In the genomic region with DNA sequence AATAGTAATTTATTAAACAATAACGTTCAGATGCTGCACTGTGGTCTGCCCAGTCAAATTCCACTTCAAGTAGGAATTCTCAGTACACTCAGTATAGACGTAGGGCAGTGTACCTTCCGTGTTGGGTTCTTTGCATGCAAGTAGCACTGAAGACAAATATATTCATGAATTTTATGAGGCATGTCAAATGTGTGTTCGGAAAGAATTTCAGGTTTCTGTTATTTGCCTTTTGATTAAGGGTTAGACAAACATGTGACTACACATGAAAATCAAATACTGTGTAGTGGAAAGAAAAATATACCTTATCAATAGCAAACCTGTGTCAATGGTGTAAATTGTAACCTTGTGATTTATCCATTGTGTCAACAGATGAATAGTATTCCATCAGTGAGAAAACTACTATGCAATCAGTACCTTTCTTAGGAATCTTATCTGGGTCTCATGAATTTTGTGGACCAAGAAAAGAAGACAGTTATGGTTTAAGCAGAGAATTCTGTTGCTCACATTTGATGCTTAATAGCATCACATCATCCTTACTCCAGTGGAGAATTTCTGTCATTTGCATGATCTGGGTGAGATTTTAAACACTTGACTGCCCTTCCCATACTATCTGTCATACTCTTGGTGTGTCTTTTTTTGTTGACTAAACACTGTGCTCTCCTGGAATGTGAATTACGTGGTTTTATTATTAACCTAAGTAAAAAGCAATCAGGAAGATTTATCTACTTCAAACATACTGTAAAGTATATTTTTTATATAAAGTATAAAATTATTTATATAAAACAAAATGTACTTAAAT, we compare ENCODE assay signal across 16 cellular contexts.
"Had no signal": no experiment of that assay in that cellular context is flagged by ENCODE, and none has a peak within 500 bp of the region (broad histone marks: within the 10 kb centered on the region; RNA-seq: fewer than 3 reads in every experiment).

No MANE protein-coding gene starts in this region.

- H3K4me3 Mint-ChIP-seq: immature natural killer cell, nephron had no signal

- H3K27ac Mint-ChIP-seq: activated naive CD4-positive, alpha-beta T cell treated with anti-CD3 and anti-CD28 coated beads, Interleukin-2, amount 50 U/mL, for 72 hours; immature natural killer cell had no signal

- H3K4me1 Mint-ChIP-seq: immature natural killer cell had no signal

- ATAC-seq: activated naive CD4-positive, alpha-beta T cell treated with anti-CD3 and anti-CD28 coated beads, Interleukin-2, amount 50 U/mL, for 72 hours; body of pancreas; esophagus mucosa; left ventricle myocardium superior had no signal

- H3K9me3 ChIP-seq: body of pancreas, upper lobe of left lung had no signal

- DNase-seq: activated CD4-positive, alpha-beta T cell treated with anti-CD3 and anti-CD28 coated beads, Interleukin-2, amount 50 U/mL, for 4 hours; activated effector memory CD4-positive, alpha-beta T cell treated with Interleukin-2 at 50 U/mL for 16 hours; activated T-cell treated with anti-CD3 and anti-CD28 coated beads, Interleukin-2, amount 50 U/mL, for 1 hour; amniotic stem cell; body of pancreas; glutamatergic neuron; immature natural killer cell; left ventricle myocardium superior; mesenchymal stem cell; stimulated activated CD4-positive, alpha-beta T cell treated with anti-CD3 and anti-CD28 coated beads, Interleukin-12 subunit alpha, Interleukin-12 subunit beta, amount 100 ng/mL, for 4 hours; stimulated activated naive CD4-positive, alpha-beta T cell treated with Interleukin-2 at 50 U/mL for 16 hours; T-helper 2 cell had no signal

- H3K4me1 ChIP-seq: upper lobe of left lung had no signal

- H3K4me3 ChIP-seq: body of pancreas, upper lobe of left lung had no signal

- H3K27me3 ChIP-seq: body of pancreas, upper lobe of left lung had no signal

- H3K9me3 Mint-ChIP-seq: immature natural killer cell, nephron had no signal

- H3K27ac ChIP-seq: body of pancreas, upper lobe of left lung had no signal
